ENCODE assay signal across 1 cellular context in genomic region chr19:18388328-18389094, GRCh38.
TF ChIP-seq lines count a peak whose summit lies in the region.

No MANE protein-coding gene starts in this region.

TF ChIP-seq in HepG2, 621 proteins besides CTCF, POLR2A, EP300 and RAD21 (continued from another document and continues in another):
- TF ChIP-seq ZNF407 (CRISPR knock-in tag; IDR thresholded peaks at IDR 0.05; ENCODE audit: not compliant biosample characterization) (peak; percentile 87), HDAC1 (CRISPR knock-in tag; IDR thresholded peaks at IDR 0.05) (peak; percentile 60), HHEX (CRISPR knock-in tag; IDR thresholded peaks at IDR 0.05) (no peak), ARHGAP35 (CRISPR knock-in tag; IDR thresholded peaks at IDR 0.05; ENCODE audit: borderline replicate concordance) (peak; percentile 28; the same call in 1 of the 2 replicates), NONO (IDR thresholded peaks at IDR 0.05) (no peak), NONO (CRISPR knock-in tag; conservative IDR thresholded peaks at IDR 0.05) (peak; percentile 97), TFDP1 (CRISPR knock-in tag; IDR thresholded peaks at IDR 0.05; ENCODE audit: borderline replicate concordance) (peak; percentile 37; the same call in 1 of the 2 replicates), ZNF224 (CRISPR knock-in tag; IDR thresholded peaks at IDR 0.05) (no peak; the same call in 1 of the 2 replicates), DZIP1 (CRISPR knock-in tag; IDR thresholded peaks at IDR 0.05) (0 out of 2 replicates have a peak, but pooled peaks have one; percentile 59), CENPBD1 (CRISPR knock-in tag; IDR thresholded peaks at IDR 0.05; ENCODE audit: borderline replicate concordance, low read depth) (no peak), ZKSCAN8 (CRISPR knock-in tag; IDR thresholded peaks at IDR 0.05; ENCODE audit: borderline replicate concordance) (peak; percentile 64), FOXM1 (CRISPR knock-in tag; IDR thresholded peaks at IDR 0.05) (0 out of 2 replicates have a peak, but pooled peaks have one; percentile 30), FOXK2 (IDR thresholded peaks at IDR 0.05) (no peak), ZNF574 (CRISPR knock-in tag; IDR thresholded peaks at IDR 0.05) (peak; percentile 63), EED (CRISPR knock-in tag; IDR thresholded peaks at IDR 0.05) (peak; percentile 84), NR0B2 (CRISPR knock-in tag; IDR thresholded peaks at IDR 0.05) (peak; percentile 87), NFE2 (CRISPR knock-in tag; IDR thresholded peaks at IDR 0.05) (no peak), ZNF740 (CRISPR knock-in tag; IDR thresholded peaks at IDR 0.05) (peak; percentile 64; the same call in 1 of the 2 replicates), ARID5B (CRISPR knock-in tag; IDR thresholded peaks at IDR 0.05) (no peak; the same call in 1 of the 2 replicates), ZNF33B (CRISPR knock-in tag; IDR thresholded peaks at IDR 0.05) (0 out of 2 replicates have a peak, but pooled peaks have one; percentile 50), SNRNP70 (IDR thresholded peaks at IDR 0.05; ENCODE audit: low read depth, low read length) (peak; percentile 90; the same call in 1 of the 2 replicates), ZSCAN29 (CRISPR knock-in tag; conservative IDR thresholded peaks at IDR 0.05) (peak; percentile 73; the same call in 1 of the 2 replicates), ZFAT (CRISPR knock-in tag; conservative IDR thresholded peaks at IDR 0.05) (peak; percentile 41; the same call in 1 of the 2 replicates), ZEB1 (IDR thresholded peaks at IDR 0.05; ENCODE audit: insufficient replicate concordance, low read depth) (peak; percentile 51), ZNF33A (CRISPR knock-in tag; IDR thresholded peaks at IDR 0.05; ENCODE audit: borderline replicate concordance) (no peak), SMC3 (IDR thresholded peaks at IDR 0.05; ENCODE audit: low read length) (no peak; the same call in 1 of the 2 replicates), MED1 (CRISPR knock-in tag; IDR thresholded peaks at IDR 0.05) (peak; percentile 88), ZNF746 (CRISPR knock-in tag; IDR thresholded peaks at IDR 0.05) (peak; percentile 22; the same call in 1 of the 2 replicates), NFATC3 (CRISPR knock-in tag; IDR thresholded peaks at IDR 0.05) (no peak), MAZ (IDR thresholded peaks at IDR 0.05; ENCODE audit: borderline replicate concordance, low read depth, low read length) (peak; percentile 19; the same call in 1 of the 2 replicates), MAZ (CRISPR knock-in tag; IDR thresholded peaks at IDR 0.05; ENCODE audit: low read depth) (peak; percentile 79), HINFP (CRISPR knock-in tag; IDR thresholded peaks at IDR 0.05; ENCODE audit: low read depth) (peak; percentile 94)
